In the genomic region with DNA sequence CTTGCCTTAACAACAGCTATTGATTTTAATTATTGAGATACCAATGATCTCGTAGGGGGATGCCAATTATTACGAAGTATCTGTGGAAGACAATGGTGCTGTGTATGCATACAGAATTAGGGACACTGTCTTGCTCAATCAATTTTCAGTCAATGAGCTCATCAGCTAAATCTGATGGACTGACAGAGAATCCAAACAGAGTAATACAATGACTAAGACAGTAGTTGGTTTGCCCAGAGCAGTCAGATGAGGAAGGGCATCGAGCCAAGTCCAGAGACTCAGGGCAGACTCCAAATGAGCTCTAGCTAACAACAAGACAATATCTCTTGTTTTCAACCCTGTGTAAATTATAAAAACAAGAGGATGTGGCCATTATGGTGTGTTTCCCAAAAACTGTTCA, we compare ENCODE assay signal across 10 cellular contexts. TPM values are rescaled to one million over a fixed set of nuclear protein-coding genes. Genes with fewer than 3 reads are reported as not detected.
A peak's percentile ranks its signal among the peaks of the same experiment; 100 is the strongest.
DNase-seq lines count a peak whose midpoint lies in the region; ATAC-seq and TF ChIP-seq lines count a peak whose summit lies in the region.
"Had no signal": no experiment of that assay in that cellular context is flagged by ENCODE, and none has a peak within 500 bp of the region (broad histone marks: within the 10 kb centered on the region; RNA-seq: fewer than 3 reads in every experiment).

No MANE protein-coding gene starts in this region.

- H3K9me3 ChIP-seq in heart right ventricle = no peaks in the 10 kb centered on the region

- H3K9me3 Mint-ChIP-seq in stimulated activated naive CD8-positive, alpha-beta T cell treated with anti-CD3 and anti-CD28 coated beads, Interleukin-15, amount 100 ng/mL, for 72 hours = no peaks in the 10 kb centered on the region

- peak overlapping the region in 2 of 10 donors; percentile 2 to 23 for H3K27ac ChIP-seq in heart right ventricle
- H3K27ac ChIP-seq: 22Rv1 had no signal

- ATAC-seq in heart right ventricle (peak in 7 of 8 donors; percentile 29 to 92 (median 80)), HG02970 (IDR thresholded peaks at IDR 0.05; ENCODE audit: low FRiP score, unreplicated experiment) (no peak)
- ATAC-seq in stimulated activated naive CD8-positive, alpha-beta T cell treated with anti-CD3 and anti-CD28 coated beads, Interleukin-15, amount 100 ng/mL, for 72 hours = no peak

- no peak overlapping the region for H3K4me3 ChIP-seq in heart right ventricle

- H3K27me3 Mint-ChIP-seq in stimulated activated naive CD8-positive, alpha-beta T cell treated with anti-CD3 and anti-CD28 coated beads, Interleukin-15, amount 100 ng/mL, for 72 hours = peaks cover 23% of the 10 kb centered on the region

- intact Hi-C loops in heart right ventricle (cut with DNase I) = no loop called here

- H3K27me3 ChIP-seq in heart right ventricle = peaks cover 0 to 17% (median 0%) of the 10 kb centered on the region in 7 donors

- no peak overlapping the region for H3K4me3 Mint-ChIP-seq in stimulated activated naive CD8-positive, alpha-beta T cell treated with anti-CD3 and anti-CD28 coated beads, Interleukin-15, amount 100 ng/mL, for 72 hours

- peak; percentile 19 for DNase-seq in DMS53 (lab: John Stamatoyannopoulos, UW)
- DNase-seq in DMS53 treated with DMSO at 0.1 percent for 48 hours (lab: John Stamatoyannopoulos, UW; ENCODE audit: unreplicated experiment) = no peak
- DNase-seq in amniotic epithelial cell (ENCODE audit: low read depth) = peak; percentile 85
- DNase-seq in heart right ventricle = peak in 1 of 2 donors; percentile 50
- DNase-seq in stromal cell of bone marrow (ENCODE audit: low read depth) = peak; percentile 94
- DNase-seq in activated naive CD4-positive, alpha-beta T cell treated with Interleukin-2 at 50 U/mL for 16 hours = no peak
- DNase-seq in stimulated activated naive CD8-positive, alpha-beta T cell treated with anti-CD3 and anti-CD28 coated beads, Interleukin-15, amount 100 ng/mL, for 72 hours = no peak
- DNase-seq: NCI-H1417 treated with DMSO at 0.1 percent for 48 hours had no signal

- no peak overlapping the region for H3K27ac Mint-ChIP-seq in stimulated activated naive CD8-positive, alpha-beta T cell treated with anti-CD3 and anti-CD28 coated beads, Interleukin-15, amount 100 ng/mL, for 72 hours

- no peaks in the 10 kb centered on the region for H3K36me3 ChIP-seq in heart right ventricle

- peaks cover 0 to 17% (median 0%) of the 10 kb centered on the region in 9 donors for H3K4me1 ChIP-seq in heart right ventricle

- WGBS in heart right ventricle, 2 donors = 82 to 88% methylated on average over 3 of the region's 3 CpGs

- no peak for TF ChIP-seq CTCF in heart right ventricle (IDR thresholded peaks at IDR 0.05)

- no peaks in the 10 kb centered on the region for H3K4me1 Mint-ChIP-seq in stimulated activated naive CD8-positive, alpha-beta T cell treated with anti-CD3 and anti-CD28 coated beads, Interleukin-15, amount 100 ng/mL, for 72 hours

RNA-seq across cellular contexts. Expression of a gene that starts 14.7 kb away (rescaled TPM):
- not detected for total RNA-seq in heart right ventricle
- polyA plus RNA-seq in heart right ventricle = not detected

RNA-seq across cellular contexts. Expression of a gene that starts 20.9 kb away (rescaled TPM):
- 10 to 100 TPM in 5 of 10 donors, 1 to 10 TPM in 5; 6.0 to 12.6 (median 9.3) TPM for total RNA-seq in heart right ventricle
- polyA plus RNA-seq in heart right ventricle = 10 to 100 TPM in 1 of 2 donors, 1 to 10 TPM in 1; 5.6 to 13.5 TPM

Comparison
In these comparisons a context has a peak if more than half of its experiments do, and no peak if none do; other contexts are left out.
1. DNase-seq: peak in DMS53 (single experiment), amniotic epithelial cell (single experiment) and stromal cell of bone marrow (single experiment); none in DMS53 treated with DMSO at 0.1 percent for 48 hours (single experiment), activated naive CD4-positive, alpha-beta T cell treated with Interleukin-2 at 50 U/mL for 16 hours (single experiment) and stimulated activated naive CD8-positive, alpha-beta T cell treated with anti-CD3 and anti-CD28 coated beads, Interleukin-15, amount 100 ng/mL, for 72 hours (0 of 2).
2. ATAC-seq: peak in heart right ventricle (7 of 8); none in HG02970 (single experiment) and stimulated activated naive CD8-positive, alpha-beta T cell treated with anti-CD3 and anti-CD28 coated beads, Interleukin-15, amount 100 ng/mL, for 72 hours (single experiment).